In the genomic region with DNA sequence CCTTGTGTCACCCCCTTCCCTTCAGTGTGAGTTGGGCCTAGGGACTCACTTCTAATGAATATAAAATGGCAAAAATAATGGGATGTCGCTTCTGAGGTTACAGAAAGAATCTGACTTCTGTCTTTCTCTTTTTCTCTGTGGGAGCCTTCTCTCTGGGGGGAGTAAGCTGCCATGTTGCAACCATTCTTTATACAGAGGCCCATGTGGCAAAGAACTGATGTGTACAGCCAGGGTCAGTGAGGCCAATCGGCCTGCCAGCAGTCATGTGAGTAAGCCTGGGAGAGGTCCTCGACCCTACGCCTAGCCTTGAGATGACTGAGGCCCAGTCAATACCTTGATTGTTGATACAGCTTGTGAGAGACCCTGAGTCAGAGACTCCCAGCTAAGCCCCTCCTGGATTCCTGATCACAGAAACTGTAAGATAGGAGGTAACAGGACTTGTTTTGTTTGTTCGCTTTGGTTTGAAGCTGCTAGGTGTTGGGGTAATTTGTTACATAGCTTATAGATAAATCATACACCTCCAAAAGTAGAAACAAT, we compare ENCODE assay signal across 1 cellular context.
TF ChIP-seq lines count a peak whose summit lies in the region.

No MANE protein-coding gene starts in this region.

TF ChIP-seq in GM12878, 131 proteins besides CTCF, POLR2A, EP300 and RAD21 (continued from another document):
- TF ChIP-seq SRF (IDR thresholded peaks at IDR 0.05; ENCODE audit: low read depth in 2 of 2, low read length in 2 of 2) = no peak
- no peak for TF ChIP-seq EZH2 (IDR thresholded peaks at IDR 0.05; ENCODE audit: borderline replicate concordance, control insufficient read depth, low read depth, low read length)
- TF ChIP-seq POLR2AphosphoS2 (IDR thresholded peaks at IDR 0.05; ENCODE audit: low read depth, low read length) = no peak
- TF ChIP-seq NR2C2 (IDR thresholded peaks at IDR 0.05; ENCODE audit: borderline replicate concordance, control insufficient read depth, insufficient read length, low read depth) = no peak
- 0 out of 2 replicates have a peak, but pooled peaks have one; percentile 17 for TF ChIP-seq YY1 (IDR thresholded peaks at IDR 0.05; ENCODE audit: low read depth, low read length)
- no peak for TF ChIP-seq SMC3 (IDR thresholded peaks at IDR 0.05; ENCODE audit: borderline replicate concordance, low read length)
- TF ChIP-seq, protein P1, sequence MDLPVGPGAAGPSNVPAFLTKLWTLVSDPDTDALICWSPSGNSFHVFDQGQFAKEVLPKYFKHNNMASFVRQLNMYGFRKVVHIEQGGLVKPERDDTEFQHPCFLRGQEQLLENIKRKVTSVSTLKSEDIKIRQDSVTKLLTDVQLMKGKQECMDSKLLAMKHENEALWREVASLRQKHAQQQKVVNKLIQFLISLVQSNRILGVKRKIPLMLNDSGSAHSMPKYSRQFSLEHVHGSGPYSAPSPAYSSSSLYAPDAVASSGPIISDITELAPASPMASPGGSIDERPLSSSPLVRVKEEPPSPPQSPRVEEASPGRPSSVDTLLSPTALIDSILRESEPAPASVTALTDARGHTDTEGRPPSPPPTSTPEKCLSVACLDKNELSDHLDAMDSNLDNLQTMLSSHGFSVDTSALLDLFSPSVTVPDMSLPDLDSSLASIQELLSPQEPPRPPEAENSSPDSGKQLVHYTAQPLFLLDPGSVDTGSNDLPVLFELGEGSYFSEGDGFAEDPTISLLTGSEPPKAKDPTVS (IDR thresholded peaks at IDR 0.05; ENCODE audit: low read depth, low read length) = no peak
- TF ChIP-seq CHD1 (IDR thresholded peaks at IDR 0.05; ENCODE audit: low read depth, low read length) = no peak
